In the genomic region with DNA sequence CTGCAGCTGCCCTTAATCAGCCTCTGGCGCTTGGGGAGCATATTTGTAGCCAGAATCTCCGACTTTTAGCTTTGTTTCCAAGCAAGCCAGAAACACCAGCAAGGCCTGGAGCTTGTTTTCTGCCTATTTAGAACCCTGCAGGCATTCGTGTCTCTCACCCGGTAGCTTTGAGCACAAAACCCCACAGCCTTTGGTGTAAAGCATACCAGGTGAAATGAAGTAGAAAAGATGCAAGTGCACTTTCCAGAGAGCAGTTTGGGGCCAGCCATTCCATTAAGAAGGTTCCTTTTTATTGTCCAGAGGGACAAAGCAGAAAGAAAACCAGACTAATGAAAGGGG, we compare ENCODE assay signal across 8 cellular contexts. TPM values are rescaled to one million over a fixed set of nuclear protein-coding genes. Genes with fewer than 3 reads are reported as not detected.
DNase-seq lines count a peak whose midpoint lies in the region; ATAC-seq, FAIRE-seq and TF ChIP-seq lines count a peak whose summit lies in the region.

No MANE protein-coding gene starts in this region.

- ATAC-seq in GM21515 (IDR thresholded peaks at IDR 0.05; ENCODE audit: unreplicated experiment) (peak; percentile 14), HepG2 (no peak; the same call in 2 of the 3 replicates), GM21786 (IDR thresholded peaks at IDR 0.05; ENCODE audit: unreplicated experiment) (no peak), HG02588 (IDR thresholded peaks at IDR 0.05; ENCODE audit: unreplicated experiment) (no peak)

- no peaks in the 10 kb centered on the region for H3K9me3 Mint-ChIP-seq in activated naive CD8-positive, alpha-beta T cell (ENCODE audit: low read depth)

- DNase-seq in HepG2 (ENCODE audit: low spot score) (no peak), GM13976 (ENCODE audit: low spot score) (no peak)

- CTCF ChIA-PET in HepG2 (lab: Yijun Ruan, JAX; ENCODE audit: low intra/inter-chr PET ratio, low total read pairs) = no interaction called here

- TF ChIP-seq CTCF in 22Rv1 (IDR thresholded peaks at IDR 0.05) = no peak
- TF ChIP-seq CTCF in HepG2 (CRISPR knock-in tag; IDR thresholded peaks at IDR 0.05) = no peak
- no peak for TF ChIP-seq CTCF in GM13976 (IDR thresholded peaks at IDR 0.05; ENCODE audit: borderline replicate concordance, control extremely low read depth, extremely low read depth, insufficient read depth, missing control alignments)

- no TSS peak for BruUV-seq in HepG2 (replicated peaks; lab: Mats Ljungman, UMichigan)

- peak overlapping the region; percentile 97 for H3K4me3 Mint-ChIP-seq in activated naive CD8-positive, alpha-beta T cell

- peaks cover 53% of the 10 kb centered on the region for H3K4me1 Mint-ChIP-seq in activated naive CD8-positive, alpha-beta T cell (ENCODE audit: low read depth)

- H3K27ac Mint-ChIP-seq in activated naive CD8-positive, alpha-beta T cell = peak overlapping the region; percentile 95

- peak overlapping the region; percentile 77 to 91 (median 91) for H3K4me3 ChIP-seq in HepG2 (replicated peaks in 1 of 3; ENCODE audit: insufficient read depth in 1 of 3, low read depth in 2 of 3, low read length in 3 of 3)
- peak overlapping the region; percentile 70 for H3K4me3 ChIP-seq in urinary bladder (ENCODE audit: low read depth, low read length)

- no peaks in the 10 kb centered on the region; a peak in 1 of 5 replicates for H3K27me3 ChIP-seq in HepG2 (ENCODE audit: control insufficient read depth in 1 of 2, insufficient read depth in 2 of 2, low read length in 2 of 2)

- FAIRE-seq in HepG2 (lab: Jason Lieb, UNC) = no peak

- peak overlapping the region; percentile 86 for H3K9ac ChIP-seq in HepG2 (ENCODE audit: insufficient read depth, low read depth, low read length)

- H3K36me3 ChIP-seq in HepG2 (replicated peaks in 1 of 2; ENCODE audit: control insufficient read depth in 1 of 2, insufficient read depth in 2 of 2, low read length in 2 of 2) (peaks cover 8 to 17% of the 10 kb centered on the region in 2 experiments; a peak in 4 of 5 replicates), urinary bladder (ENCODE audit: insufficient read depth) (no peaks in the 10 kb centered on the region)

- H3K79me2 ChIP-seq in HepG2 (ENCODE audit: insufficient read depth, low read length) = peaks cover 11% of the 10 kb centered on the region

- peak overlapping the region; percentile 84 for H3K4me2 ChIP-seq in HepG2 (ENCODE audit: low read depth, low read length)

- H2AFZ ChIP-seq in HepG2 (ENCODE audit: low read length) = peak overlapping the region; percentile 86

- TF ChIP-seq POLR2A in HepG2 (IDR thresholded peaks at IDR 0.05; ENCODE audit: insufficient read depth in 1 of 2, low read depth in 2 of 2, low read length in 2 of 2) = no peak

- in situ Hi-C loops in HepG2 (cut with HindIII; ENCODE audit: extremely low pct_ligation_motif_present, low pct_unique_long_range_greater_than_20kb) = no loop called here
- in situ Hi-C loops in GM13976 (cut with MboI; ENCODE audit: low sequenced_read_pairs, unreplicated experiment) = no loop called here

- H3K27me3 Mint-ChIP-seq in activated naive CD8-positive, alpha-beta T cell = no peaks in the 10 kb centered on the region

- H3K9me3 ChIP-seq in HepG2 (ENCODE audit: low read length) = no peaks in the 10 kb centered on the region

- TF ChIP-seq EP300 in HepG2 (IDR thresholded peaks at IDR 0.05; ENCODE audit: low read depth in 2 of 2, low read length in 2 of 2) (no peak), HepG2 (CRISPR knock-in tag; IDR thresholded peaks at IDR 0.05; ENCODE audit: borderline replicate concordance) (no peak)

- POLR2A ChIA-PET in HepG2 (lab: Yijun Ruan, JAX) = interaction anchor here (0.8 to 2.1 kb wide), 5 partner anchors 8 to 19 kb away, joined by 4 to 14 read pairs (median 6); no protein-coding TSS in a partner anchor

- H3K36me3 Mint-ChIP-seq in activated naive CD8-positive, alpha-beta T cell = no peaks in the 10 kb centered on the region

- WGBS in HepG2 (ENCODE audit: low lambda C conversion rate) = 0% methylated on average over 4 of the region's 4 CpGs
- WGBS in urinary bladder = 0% methylated on average over 4 of the region's 4 CpGs

- H4K20me1 ChIP-seq in HepG2 (ENCODE audit: insufficient read depth, low read length) = no peaks in the 10 kb centered on the region

- H3K27ac ChIP-seq in 22Rv1 (peak overlapping the region; percentile 95), HepG2 (ENCODE audit: extremely low read length, insufficient read depth, low read length) (peak overlapping the region; percentile 90), urinary bladder (ENCODE audit: low read depth) (peak overlapping the region; percentile 80)

- TF ChIP-seq RAD21 in HepG2 (CRISPR knock-in tag; IDR thresholded peaks at IDR 0.05) = no peak

- H3K4me1 ChIP-seq in HepG2 (ENCODE audit: insufficient read depth, low read length) (peaks cover 29% of the 10 kb centered on the region), urinary bladder (ENCODE audit: insufficient read depth) (peaks cover 2% of the 10 kb centered on the region)

- intact Hi-C loops in HepG2 (cut with micrococcal nuclease; ENCODE audit: unreplicated experiment) = no loop called here

RNA-seq across cellular contexts. Expression of a gene that starts 0.7 kb away (rescaled TPM):
- total RNA-seq in HepG2 (2016; rRNA removed; fragmentation: Illumina TruSeq; extraction: Trizol) (14.3 and 20.4 TPM in 2 replicates), urinary bladder (11.6 TPM)
- total RNA-seq in HepG2 (2016; cell fraction: cytosol; rRNA removed; fragmentation: Illumina TruSeq; extraction: Trizol; ENCODE audit: low read depth) = 1.5 and 1.8 TPM in 2 replicates
- 11.9 and 18.8 TPM in 2 replicates for total RNA-seq in HepG2 (2016; cell fraction: insoluble cytoplasmic fraction; rRNA removed; fragmentation: Illumina TruSeq; extraction: Trizol)
- total RNA-seq in HepG2 (2016; cell fraction: membrane; rRNA removed; fragmentation: Illumina TruSeq; extraction: Trizol) = 7.2 and 7.3 TPM in 2 replicates
- 19.5 and 21.4 TPM in 2 replicates for total RNA-seq in HepG2 (2016; cell fraction: nucleus; rRNA removed; fragmentation: Illumina TruSeq; extraction: Trizol)
- polyA plus RNA-seq in HepG2 (2011; rRNA removed) (7.4 and 11.1 TPM in 2 replicates), urinary bladder (6.0 TPM)
- 4.5 and 7.3 TPM in 2 replicates for polyA plus RNA-seq in HepG2 (2011; cell fraction: cytosol; rRNA removed)
- 4.6 and 9.1 TPM in 2 replicates for polyA plus RNA-seq in HepG2 (2011; cell fraction: nucleus; rRNA removed)
- polyA plus RNA-seq in HepG2 (2012) = 5.7 and 9.1 TPM in 2 replicates
- 1.6 and 1.8 TPM in 2 replicates for polyA plus RNA-seq in HepG2 (2016; cell fraction: cytosol; fragmentation: Illumina TruSeq; extraction: Trizol; ENCODE audit: low read depth)
- 18.5 and 19.5 TPM in 2 replicates for polyA plus RNA-seq in HepG2 (2016; cell fraction: insoluble cytoplasmic fraction; fragmentation: Illumina TruSeq; extraction: Trizol; ENCODE audit: low read depth)
- polyA plus RNA-seq in HepG2 (2016; cell fraction: membrane; fragmentation: Illumina TruSeq; extraction: Trizol; ENCODE audit: low read depth) = 4.0 and 4.2 TPM in 2 replicates
- polyA plus RNA-seq in HepG2 (2016; cell fraction: nucleus; fragmentation: Illumina TruSeq; extraction: Trizol; ENCODE audit: insufficient read depth, low read depth) = 15.5 and 17.2 TPM in 2 replicates
- 4.9 and 7.4 TPM in 2 replicates for polyA minus RNA-seq in HepG2 (2011; rRNA and poly(A)+ RNA removed; ENCODE audit: low replicate concordance)
- 7.1 and 7.6 TPM in 2 replicates for polyA minus RNA-seq in HepG2 (2011; cell fraction: cytosol; rRNA and poly(A)+ RNA removed)
- 25.2 and 33.8 TPM in 2 replicates for polyA minus RNA-seq in HepG2 (2011; cell fraction: nucleus; rRNA and poly(A)+ RNA removed)

RNA-seq across cellular contexts. Expression of a gene that starts 0.8 kb away (rescaled TPM):
- total RNA-seq in HepG2 (2016; rRNA removed; fragmentation: Illumina TruSeq; extraction: Trizol) = 3.7 and 4.0 TPM in 2 replicates
- 0.40 and 0.53 TPM in 2 replicates for total RNA-seq in HepG2 (2016; cell fraction: cytosol; rRNA removed; fragmentation: Illumina TruSeq; extraction: Trizol; ENCODE audit: low read depth)
- 3.6 and 3.9 TPM in 2 replicates for total RNA-seq in HepG2 (2016; cell fraction: insoluble cytoplasmic fraction; rRNA removed; fragmentation: Illumina TruSeq; extraction: Trizol)
- 3.1 TPM in 2 replicates for total RNA-seq in HepG2 (2016; cell fraction: membrane; rRNA removed; fragmentation: Illumina TruSeq; extraction: Trizol)
- 5.1 and 5.2 TPM in 2 replicates for total RNA-seq in HepG2 (2016; cell fraction: nucleus; rRNA removed; fragmentation: Illumina TruSeq; extraction: Trizol)
- 1.0 and 1.2 TPM in 2 replicates for polyA plus RNA-seq in HepG2 (2011; rRNA removed)
- 0.89 and 0.91 TPM in 2 replicates for polyA plus RNA-seq in HepG2 (2011; cell fraction: cytosol; rRNA removed)
- polyA plus RNA-seq in HepG2 (2011; cell fraction: nucleus; rRNA removed) = 2.7 and 3.1 TPM in 2 replicates
- polyA plus RNA-seq in HepG2 (2012) = 1.7 and 1.9 TPM in 2 replicates
- 0.22 and 0.29 TPM in 2 replicates for polyA plus RNA-seq in HepG2 (2016; cell fraction: cytosol; fragmentation: Illumina TruSeq; extraction: Trizol; ENCODE audit: low read depth)
- polyA plus RNA-seq in HepG2 (2016; cell fraction: insoluble cytoplasmic fraction; fragmentation: Illumina TruSeq; extraction: Trizol; ENCODE audit: low read depth) = 2.9 and 3.0 TPM in 2 replicates
- 1.1 and 1.4 TPM in 2 replicates for polyA plus RNA-seq in HepG2 (2016; cell fraction: membrane; fragmentation: Illumina TruSeq; extraction: Trizol; ENCODE audit: low read depth)
- 3.4 and 3.9 TPM in 2 replicates for polyA plus RNA-seq in HepG2 (2016; cell fraction: nucleus; fragmentation: Illumina TruSeq; extraction: Trizol; ENCODE audit: insufficient read depth, low read depth)
- polyA minus RNA-seq in HepG2 (2011; rRNA and poly(A)+ RNA removed; ENCODE audit: low replicate concordance) = 1.9 and 4.1 TPM in 2 replicates
- 1.3 and 3.8 TPM in 2 replicates for polyA minus RNA-seq in HepG2 (2011; cell fraction: cytosol; rRNA and poly(A)+ RNA removed)
- 8.4 and 8.7 TPM in 2 replicates for polyA minus RNA-seq in HepG2 (2011; cell fraction: nucleus; rRNA and poly(A)+ RNA removed)
- total RNA-seq in urinary bladder = 8.5 TPM
- polyA plus RNA-seq in urinary bladder = 8.0 TPM

RNA-seq across cellular contexts. Expression of a gene that starts 7.5 kb away (rescaled TPM):
- total RNA-seq in HepG2 (2016; rRNA removed; fragmentation: Illumina TruSeq; extraction: Trizol) = 0.07 and 0.25 TPM in 2 replicates
- 0.30 TPM in 1 of 2 replicates, not detected in the other for total RNA-seq in HepG2 (2016; cell fraction: cytosol; rRNA removed; fragmentation: Illumina TruSeq; extraction: Trizol; ENCODE audit: low read depth)
- total RNA-seq in HepG2 (2016; cell fraction: insoluble cytoplasmic fraction; rRNA removed; fragmentation: Illumina TruSeq; extraction: Trizol) = 0.15 TPM in 1 of 2 replicates, not detected in the other
- total RNA-seq in HepG2 (2016; cell fraction: membrane; rRNA removed; fragmentation: Illumina TruSeq; extraction: Trizol) = 0.03 and 0.38 TPM in 2 replicates
- total RNA-seq in HepG2 (2016; cell fraction: nucleus; rRNA removed; fragmentation: Illumina TruSeq; extraction: Trizol) = 0.25 and 1.1 TPM in 2 replicates
- polyA plus RNA-seq in HepG2 (2011; rRNA removed) = 0.09 and 0.24 TPM in 2 replicates
- 0.10 TPM in 1 of 2 replicates, not detected in the other for polyA plus RNA-seq in HepG2 (2011; cell fraction: cytosol; rRNA removed)
- 0.12 and 0.32 TPM in 2 replicates for polyA plus RNA-seq in HepG2 (2011; cell fraction: nucleus; rRNA removed)
- polyA plus RNA-seq in HepG2 (2012) = 0.07 and 0.36 TPM in 2 replicates
- polyA plus RNA-seq in HepG2 (2016; cell fraction: cytosol; fragmentation: Illumina TruSeq; extraction: Trizol; ENCODE audit: low read depth) = not detected in 2 replicates
- not detected in 2 replicates for polyA plus RNA-seq in HepG2 (2016; cell fraction: insoluble cytoplasmic fraction; fragmentation: Illumina TruSeq; extraction: Trizol; ENCODE audit: low read depth)
- polyA plus RNA-seq in HepG2 (2016; cell fraction: membrane; fragmentation: Illumina TruSeq; extraction: Trizol; ENCODE audit: low read depth) = not detected in 2 replicates
- polyA plus RNA-seq in HepG2 (2016; cell fraction: nucleus; fragmentation: Illumina TruSeq; extraction: Trizol; ENCODE audit: insufficient read depth, low read depth) = 0.53 and 0.57 TPM in 2 replicates
- polyA minus RNA-seq in HepG2 (2011; rRNA and poly(A)+ RNA removed; ENCODE audit: low replicate concordance) = not detected in 2 replicates
- not detected in 2 replicates for polyA minus RNA-seq in HepG2 (2011; cell fraction: cytosol; rRNA and poly(A)+ RNA removed)
- 1.1 and 1.3 TPM in 2 replicates for polyA minus RNA-seq in HepG2 (2011; cell fraction: nucleus; rRNA and poly(A)+ RNA removed)
- 6.7 TPM for total RNA-seq in urinary bladder
- 1.2 TPM for polyA plus RNA-seq in urinary bladder

RNA-seq across cellular contexts. Expression of a gene that starts 17.3 kb away (rescaled TPM):
- total RNA-seq in HepG2 (2016; rRNA removed; fragmentation: Illumina TruSeq; extraction: Trizol) (0.40 and 0.45 TPM in 2 replicates), urinary bladder (4.1 TPM)
- 0.10 and 0.18 TPM in 2 replicates for total RNA-seq in HepG2 (2016; cell fraction: cytosol; rRNA removed; fragmentation: Illumina TruSeq; extraction: Trizol; ENCODE audit: low read depth)
- 0.11 TPM in 1 of 2 replicates, not detected in the other for total RNA-seq in HepG2 (2016; cell fraction: insoluble cytoplasmic fraction; rRNA removed; fragmentation: Illumina TruSeq; extraction: Trizol)
- 0.10 and 0.34 TPM in 2 replicates for total RNA-seq in HepG2 (2016; cell fraction: membrane; rRNA removed; fragmentation: Illumina TruSeq; extraction: Trizol)
- 0.59 and 0.88 TPM in 2 replicates for total RNA-seq in HepG2 (2016; cell fraction: nucleus; rRNA removed; fragmentation: Illumina TruSeq; extraction: Trizol)
- polyA plus RNA-seq in HepG2 (2011; rRNA removed) (0.88 and 1.1 TPM in 2 replicates), urinary bladder (1.4 TPM)
- polyA plus RNA-seq in HepG2 (2011; cell fraction: cytosol; rRNA removed) = 0.11 and 0.19 TPM in 2 replicates
- 3.0 TPM in 2 replicates for polyA plus RNA-seq in HepG2 (2011; cell fraction: nucleus; rRNA removed)
- polyA plus RNA-seq in HepG2 (2012) = 0.44 and 0.67 TPM in 2 replicates
- polyA plus RNA-seq in HepG2 (2016; cell fraction: cytosol; fragmentation: Illumina TruSeq; extraction: Trizol; ENCODE audit: low read depth) = not detected in 2 replicates
- polyA plus RNA-seq in HepG2 (2016; cell fraction: insoluble cytoplasmic fraction; fragmentation: Illumina TruSeq; extraction: Trizol; ENCODE audit: low read depth) = 0.22 TPM in 1 of 2 replicates, not detected in the other
- not detected in 2 replicates for polyA plus RNA-seq in HepG2 (2016; cell fraction: membrane; fragmentation: Illumina TruSeq; extraction: Trizol; ENCODE audit: low read depth)
- polyA plus RNA-seq in HepG2 (2016; cell fraction: nucleus; fragmentation: Illumina TruSeq; extraction: Trizol; ENCODE audit: insufficient read depth, low read depth) = 1.6 and 1.8 TPM in 2 replicates
- polyA minus RNA-seq in HepG2 (2011; rRNA and poly(A)+ RNA removed; ENCODE audit: low replicate concordance) = 0.52 TPM in 1 of 2 replicates, not detected in the other
- polyA minus RNA-seq in HepG2 (2011; cell fraction: cytosol; rRNA and poly(A)+ RNA removed) = 0.79 TPM in 1 of 2 replicates, not detected in the other
- polyA minus RNA-seq in HepG2 (2011; cell fraction: nucleus; rRNA and poly(A)+ RNA removed) = 2.7 and 3.2 TPM in 2 replicates
